ENCODE assay signal across 21 cellular contexts in the genomic region with DNA sequence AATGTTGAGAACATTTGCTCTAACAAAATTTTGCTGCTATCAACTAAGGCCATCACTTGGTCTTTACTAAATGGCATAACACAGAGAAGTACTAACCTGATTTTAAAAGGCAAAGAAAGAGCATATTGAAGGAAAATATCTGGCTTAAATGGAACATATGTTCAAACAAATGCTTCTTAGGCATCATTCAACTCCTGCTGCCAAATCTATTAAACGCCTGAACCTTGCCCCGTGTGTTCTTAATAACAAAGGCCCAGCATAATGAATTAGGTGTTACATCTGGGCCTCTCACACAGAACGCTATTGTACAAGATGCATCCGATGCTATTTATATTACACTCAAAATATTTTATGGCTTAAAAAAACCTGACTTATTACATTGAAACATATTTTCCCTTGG. TPM values are rescaled to one million over a fixed set of nuclear protein-coding genes. Genes with fewer than 3 reads are reported as not detected.
DNase-seq lines count a peak whose midpoint lies in the region; ATAC-seq and FAIRE-seq lines count a peak whose summit lies in the region.
"Had no signal": no experiment of that assay in that cellular context is flagged by ENCODE, and none has a peak within 500 bp of the region (broad histone marks: within the 10 kb centered on the region; RNA-seq: fewer than 3 reads in every experiment).

No MANE protein-coding gene starts in this region.

- no peaks in the 10 kb centered on the region for H3K27me3 Mint-ChIP-seq in activated T-helper 2 cell treated with anti-CD3 and anti-CD28 coated beads, Interferon-gamma antibody, Interleukin-2, Interleukin-4, amounts not matched to agents 10 μg/mL and 5 μg/mL and 100 μg/mL, durations not matched to agents 14 hours and 24 hours and 36 hours (ENCODE audit: low read depth)

- 18 to 51% (median 32%) methylated on average over 4 of the region's 4 CpGs for WGBS in small intestine, 3 donors

- DNase-seq in NCI-H748 (lab: John Stamatoyannopoulos, UW; ENCODE audit: unreplicated experiment), result peak; percentile 16
- no peak for DNase-seq in NCI-H748 treated with DMSO at 0.1 percent for 48 hours (lab: John Stamatoyannopoulos, UW)
- DNase-seq in NCI-H1694 treated with DMSO at 0.1 percent for 48 hours (lab: John Stamatoyannopoulos, UW), result peak; percentile 82
- peak; percentile 35 for DNase-seq in small intestine
- no peak for DNase-seq in SHP77 treated with DMSO at 0.1 percent for 48 hours (lab: John Stamatoyannopoulos, UW)
- no peak for DNase-seq in activated T-helper 2 cell treated with anti-CD3 and anti-CD28 coated beads, Interferon-gamma antibody, Interleukin-2, Interleukin-4, amounts not matched to agents 10 μg/mL and 5 μg/mL and 100 μg/mL, durations not matched to agents 14 hours and 24 hours and 36 hours (ENCODE audit: low spot score)
- DNase-seq: DND-41, GF-D8, GOT3, HFFc6, KBM-7, NCI-H1048, NCI-H1930, NCI-H345, PC-3, T-helper 1 cell had no signal

- no peak overlapping the region for H3K4me3 Mint-ChIP-seq in activated T-helper 2 cell treated with anti-CD3 and anti-CD28 coated beads, Interferon-gamma antibody, Interleukin-2, Interleukin-4, amounts not matched to agents 10 μg/mL and 5 μg/mL and 100 μg/mL, durations not matched to agents 14 hours and 24 hours and 36 hours (ENCODE audit: low read depth)
- H3K4me3 Mint-ChIP-seq: HFFc6 had no signal

- ATAC-seq in HG03432 (IDR thresholded peaks at IDR 0.05; ENCODE audit: unreplicated experiment), result no peak
- ATAC-seq: A549, PC-3 had no signal

- H3K27me3 ChIP-seq in small intestine (ENCODE audit: control insufficient read depth in 2 of 2, insufficient read depth in 2 of 2, low read length in 2 of 2), result no peaks in the 10 kb centered on the region

- FAIRE-seq in TTC549 (lab: Jason Lieb, UNC) (peak; percentile 43), small intestine (lab: Jason Lieb, UNC) (no peak)
- FAIRE-seq: A549 had no signal

- intact Hi-C loops in activated T-helper 2 cell treated with anti-CD3 and anti-CD28 coated beads, Interferon-gamma antibody, Interleukin-2, Interleukin-4, amounts not matched to agents 10 μg/mL and 5 μg/mL and 100 μg/mL, durations not matched to agents 14 hours and 24 hours and 36 hours (cut with micrococcal nuclease), result no loop called here

- peaks cover 9% of the 10 kb centered on the region for H3K36me3 Mint-ChIP-seq in activated T-helper 2 cell treated with anti-CD3 and anti-CD28 coated beads, Interferon-gamma antibody, Interleukin-2, Interleukin-4, amounts not matched to agents 10 μg/mL and 5 μg/mL and 100 μg/mL, durations not matched to agents 14 hours and 24 hours and 36 hours (ENCODE audit: low read depth)

- H3K27ac Mint-ChIP-seq in activated T-helper 2 cell treated with anti-CD3 and anti-CD28 coated beads, Interferon-gamma antibody, Interleukin-2, Interleukin-4, amounts not matched to agents 10 μg/mL and 5 μg/mL and 100 μg/mL, durations not matched to agents 14 hours and 24 hours and 36 hours, result no peak overlapping the region
- H3K27ac Mint-ChIP-seq: HFFc6 had no signal

- no peaks in the 10 kb centered on the region for H3K4me1 Mint-ChIP-seq in activated T-helper 2 cell treated with anti-CD3 and anti-CD28 coated beads, Interferon-gamma antibody, Interleukin-2, Interleukin-4, amounts not matched to agents 10 μg/mL and 5 μg/mL and 100 μg/mL, durations not matched to agents 14 hours and 24 hours and 36 hours (ENCODE audit: low read depth)

- peaks cover 0 to 6% of the 10 kb centered on the region in 2 donors for H3K36me3 ChIP-seq in small intestine (ENCODE audit: control insufficient read depth in 2 of 2, insufficient read depth in 2 of 2, low read length in 2 of 2)

- H3K9me3 ChIP-seq in small intestine (ENCODE audit: control insufficient read depth, low read depth), result no peaks in the 10 kb centered on the region
- H3K9me3 ChIP-seq: A549 had no signal

- no peaks in the 10 kb centered on the region for H3K4me1 ChIP-seq in small intestine (ENCODE audit: control insufficient read depth in 2 of 2, insufficient read depth in 1 of 2, low read depth in 1 of 2, low read length in 1 of 2)
- H3K4me1 ChIP-seq: A549 had no signal

- no peaks in the 10 kb centered on the region for H3K9me3 Mint-ChIP-seq in activated T-helper 2 cell treated with anti-CD3 and anti-CD28 coated beads, Interferon-gamma antibody, Interleukin-2, Interleukin-4, amounts not matched to agents 10 μg/mL and 5 μg/mL and 100 μg/mL, durations not matched to agents 14 hours and 24 hours and 36 hours
- H3K9me3 Mint-ChIP-seq: HFFc6 had no signal

- H3K4me3 ChIP-seq in small intestine (ENCODE audit: low read depth in 1 of 2, low read length in 2 of 2), result no peak overlapping the region
- H3K4me3 ChIP-seq: A549, SK-N-MC had no signal

- H3K27ac ChIP-seq in small intestine (ENCODE audit: low read depth in 1 of 2, low read length in 1 of 2), result no peak overlapping the region
- H3K27ac ChIP-seq: A549, C4-2B, SK-N-MC had no signal

RNA-seq across cellular contexts. Expression of gene B3GALNT2, which starts 48.4 kb away (rescaled TPM):
- 1 to 10 TPM; 2.7 to 8.3 (median 2.7) TPM for polyA plus RNA-seq in small intestine
- total RNA-seq in activated T-helper 2 cell treated with anti-CD3 and anti-CD28 coated beads, Interferon-gamma antibody, Interleukin-2, Interleukin-4, amounts not matched to agents 10 μg/mL and 5 μg/mL and 100 μg/mL, durations not matched to agents 14 hours and 24 hours and 36 hours, result 15.7 and 15.8 TPM in 2 replicates

Comparison
In these comparisons a context has a peak if more than half of its experiments do, and no peak if none do; other contexts are left out.
1. DNase-seq: peak in NCI-H748 (single experiment), NCI-H1694 treated with DMSO at 0.1 percent for 48 hours (single experiment) and small intestine (single experiment); none in NCI-H748 treated with DMSO at 0.1 percent for 48 hours (single experiment), SHP77 treated with DMSO at 0.1 percent for 48 hours (single experiment) and activated T-helper 2 cell treated with anti-CD3 and anti-CD28 coated beads, Interferon-gamma antibody, Interleukin-2, Interleukin-4, amounts not matched to agents 10 μg/mL and 5 μg/mL and 100 μg/mL, durations not matched to agents 14 hours and 24 hours and 36 hours (single experiment).